21 cellular contexts compared by ENCODE assay signal in genomic region chr22:20043057-20043996, GRCh38.
"Had no signal": no experiment of that assay in that cellular context is flagged by ENCODE, and none has a peak within 500 bp of the region (broad histone marks: within the 10 kb centered on the region; RNA-seq: fewer than 3 reads in every experiment).

No MANE protein-coding gene starts in this region.

- H3K27me3 ChIP-seq: hepatocyte, pancreas, stomach had no signal

- H3K27ac Mint-ChIP-seq: mesothelial cell of epicardium; natural killer cell treated with Interleukin-12 subunit alpha and Interleukin-12 subunit beta and Interleukin-15 and Interleukin-18, amount 100 ng/mL, for 72 hours; progenitor cell of endocrine pancreas had no signal

- ATAC-seq: left cardiac atrium; lower lobe of right lung; natural killer cell treated with Interleukin-12 subunit alpha and Interleukin-12 subunit beta and Interleukin-15 and Interleukin-18, amount 100 ng/mL, for 72 hours; pancreas; right cardiac atrium had no signal

- H3K79me2 ChIP-seq: hepatocyte had no signal

- DNase-seq: effector CD4-positive, alpha-beta T cell; foreskin melanocyte; head of caudate nucleus; kidney; left cardiac atrium; left ventricle myocardium inferior; lower lobe of right lung; small intestine; stimulated activated CD4-positive, alpha-beta T cell treated with anti-CD3 and anti-CD28 coated beads, Interleukin-12 subunit alpha, Interleukin-12 subunit beta, amount 100 ng/mL, for 4 hours; stimulated activated CD4-positive, alpha-beta T cell treated with anti-CD3 and anti-CD28 coated beads, Interleukin-2, amount 100 ng/mL, for 48 hours; stomach; substantia nigra; trophoblast cell had no signal

- H2AFZ ChIP-seq: hepatocyte had no signal

- H3K4me3 ChIP-seq: coronary artery, hepatocyte, left ventricle myocardium inferior, lower lobe of right lung, pancreas, stomach had no signal

- H3K9me3 ChIP-seq: left ventricle myocardium inferior, lower lobe of right lung, pancreas, stomach had no signal

- H3K4me1 Mint-ChIP-seq: mesothelial cell of epicardium had no signal

- H3K27me3 Mint-ChIP-seq: memory B cell; natural killer cell treated with Interleukin-12 subunit alpha and Interleukin-12 subunit beta and Interleukin-15 and Interleukin-18, amount 100 ng/mL, for 72 hours; progenitor cell of endocrine pancreas had no signal

- H3K9me3 Mint-ChIP-seq: memory B cell; natural killer cell treated with Interleukin-12 subunit alpha and Interleukin-12 subunit beta and Interleukin-15 and Interleukin-18, amount 100 ng/mL, for 72 hours had no signal

- FAIRE-seq: kidney, pancreas, small intestine had no signal

- H3K4me2 ChIP-seq: hepatocyte had no signal

- H3K4me3 Mint-ChIP-seq: memory B cell; mesothelial cell of epicardium; natural killer cell treated with Interleukin-12 subunit alpha and Interleukin-12 subunit beta and Interleukin-15 and Interleukin-18, amount 100 ng/mL, for 72 hours had no signal

- H3K27ac ChIP-seq: coronary artery, hepatocyte, left ventricle myocardium inferior, lower lobe of right lung, pancreas, stomach had no signal

- H3K4me1 ChIP-seq: lower lobe of right lung, pancreas, stomach had no signal
